9 cellular contexts compared by ENCODE assay signal in the genomic region with DNA sequence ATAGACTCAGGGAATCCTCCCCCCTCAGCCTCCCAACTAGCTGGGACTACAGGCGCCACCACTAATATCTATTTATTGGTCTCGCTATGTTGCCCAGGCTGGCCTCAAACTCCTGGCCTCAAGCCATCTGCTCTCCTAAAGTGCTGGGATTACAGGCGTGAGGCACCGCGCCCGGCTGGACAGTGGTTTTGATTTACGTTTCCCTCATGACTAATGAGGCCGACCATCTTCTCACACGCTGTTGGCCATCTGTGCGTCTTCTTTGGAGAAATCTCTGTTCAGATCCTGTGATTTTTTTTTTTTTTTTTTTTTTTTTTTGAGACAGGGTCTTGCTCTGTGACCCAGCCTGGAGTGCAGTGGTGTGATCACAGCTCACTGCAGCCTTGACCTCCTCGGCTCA. TPM values are rescaled to one million over a fixed set of nuclear protein-coding genes. Genes with fewer than 3 reads are reported as not detected.
DNase-seq lines count a peak whose midpoint lies in the region; ATAC-seq and TF ChIP-seq lines count a peak whose summit lies in the region.
"Not testable (repeated sequence)": the region's sequence is repeated elsewhere in the genome, so short reads cannot be mapped to it uniquely, and the experiment has no call there.
"Had no signal": no experiment of that assay in that cellular context is flagged by ENCODE, and none has a peak within 500 bp of the region (broad histone marks: within the 10 kb centered on the region; RNA-seq: fewer than 3 reads in every experiment).

No MANE protein-coding gene starts in this region.

- peak overlapping the region; percentile 9 for H3K4me3 Mint-ChIP-seq in T-helper 2 cell treated with Interferon-gamma antibody and Interleukin-4, amounts not matched to agents 5 μg/mL and 100 μg/mL, for 36 hours

- TF ChIP-seq EP300 in transverse colon (IDR thresholded peaks at IDR 0.05; ENCODE audit: low read depth), result not testable (repeated sequence)

- peak overlapping the region in 7 of 11 experiments; percentile 54 to 81 (median 68); a peak in 9 of 22 replicates for H3K27ac ChIP-seq in BLaER1 treated with 17β-estradiol and CSF1 and Interleukin-3, amounts not matched to agents 10 nM and 100 nM
- H3K27ac ChIP-seq in HCT116 (ENCODE audit: low read depth, low read length), result peak overlapping the region; percentile 84
- H3K27ac ChIP-seq in fibroblast of lung (ENCODE audit: insufficient read depth, low read length), result not testable (repeated sequence)
- peak overlapping the region; percentile 84 to 92 (median 92) for H3K27ac ChIP-seq in transverse colon

- not testable (repeated sequence) for H3K4me3 ChIP-seq in BLaER1 treated with 17β-estradiol and CSF1 and Interleukin-3, amounts not matched to agents 10 nM and 100 nM; HCT116 (replicated peaks in 1 of 2; ENCODE audit: low read depth in 1 of 2, low read length in 2 of 2); astrocyte of the spinal cord (ENCODE audit: low read depth, low read length); fibroblast of lung (replicated peaks in 1 of 4; ENCODE audit: control extremely low read depth in 1 of 4, insufficient read depth in 1 of 4, low read depth in 3 of 4, low read length in 4 of 4); transverse colon

- H3K4me2 ChIP-seq in BLaER1 treated with 17β-estradiol and CSF1 and Interleukin-3, amounts not matched to agents 10 nM and 100 nM, result peak overlapping the region in 10 of 11 experiments; percentile 64 to 79 (median 71); a peak in 20 of 22 replicates
- H3K4me2 ChIP-seq in HCT116 (ENCODE audit: low read length), result peak overlapping the region; percentile 78
- not testable (repeated sequence) for H3K4me2 ChIP-seq in fibroblast of lung (ENCODE audit: extremely low read depth, insufficient read depth, low read length)

- not testable (repeated sequence) for TF ChIP-seq RAD21 in HCT116 (IDR thresholded peaks at IDR 0.05; ENCODE audit: low read depth)

- not testable (repeated sequence) for H3K36me3 Mint-ChIP-seq in T-helper 2 cell treated with Interferon-gamma antibody and Interleukin-4, amounts not matched to agents 5 μg/mL and 100 μg/mL, for 36 hours (ENCODE audit: low read depth)

- H3K4me1 Mint-ChIP-seq in T-helper 2 cell treated with Interferon-gamma antibody and Interleukin-4, amounts not matched to agents 5 μg/mL and 100 μg/mL, for 36 hours (ENCODE audit: low read depth), result not testable (repeated sequence)

- not testable (repeated sequence) for TF ChIP-seq POLR2A in HCT116 (IDR thresholded peaks at IDR 0.05; ENCODE audit: borderline replicate concordance, extremely low read depth, insufficient read depth, insufficient read length); transverse colon (IDR thresholded peaks at IDR 0.05)

- RAD21 ChIA-PET in HCT116 (lab: Charles Lee; ENCODE audit: low non-redundant PET in 1 of 2, low total read pairs in 2 of 2, uncharacterized antibody in 2 of 2, unreplicated experiment in 2 of 2), result not testable (repeated sequence)

- H3K9me3 ChIP-seq in BLaER1 treated with 17β-estradiol and CSF1 and Interleukin-3, amounts not matched to agents 10 nM and 100 nM (replicated peaks in 1 of 11); HCT116 (ENCODE audit: control insufficient read depth in 1 of 2, insufficient read depth in 1 of 2, low read depth in 1 of 2, low read length in 2 of 2); fibroblast of lung (ENCODE audit: control insufficient read depth, insufficient read depth, low read depth, low read length); transverse colon: not testable (repeated sequence)

- not testable (repeated sequence) for H3K9me3 Mint-ChIP-seq in T-helper 2 cell treated with Interferon-gamma antibody and Interleukin-4, amounts not matched to agents 5 μg/mL and 100 μg/mL, for 36 hours

- peaks cover 33 to 76% (median 50%) of the 10 kb centered on the region in 11 experiments; a peak in 19 of 22 replicates for H4K20me1 ChIP-seq in BLaER1 treated with 17β-estradiol and CSF1 and Interleukin-3, amounts not matched to agents 10 nM and 100 nM
- not testable (repeated sequence) for H4K20me1 ChIP-seq in HCT116 (ENCODE audit: insufficient read depth); fibroblast of lung (ENCODE audit: control insufficient read depth, extremely low read depth, insufficient read depth, low read length)

- H3K79me2 ChIP-seq in HCT116 (ENCODE audit: insufficient read depth, low read length) (peaks cover 27% of the 10 kb centered on the region; the same call in 1 of the 2 replicates), fibroblast of lung (ENCODE audit: control insufficient read depth, insufficient read depth, low read length) (peaks cover 49% of the 10 kb centered on the region)

- H3K27ac Mint-ChIP-seq in T-helper 2 cell treated with Interferon-gamma antibody and Interleukin-4, amounts not matched to agents 5 μg/mL and 100 μg/mL, for 36 hours, result not testable (repeated sequence)

- not testable (repeated sequence) for H3K27me3 ChIP-seq in BLaER1 treated with 17β-estradiol and CSF1 and Interleukin-3, amounts not matched to agents 10 nM and 100 nM; HCT116 (ENCODE audit: insufficient read depth, low read length); fibroblast of lung (ENCODE audit: control insufficient read depth, insufficient read depth, low read length); transverse colon

- intact Hi-C loops in HCT116 (cut with micrococcal nuclease); transverse colon (cut with DNase I; ENCODE audit: low total_unique reads): not testable (repeated sequence)

- peak overlapping the region in 3 of 11 experiments; percentile 64 to 73 (median 65); a peak in 7 of 22 replicates for H3K9ac ChIP-seq in BLaER1 treated with 17β-estradiol and CSF1 and Interleukin-3, amounts not matched to agents 10 nM and 100 nM
- H3K9ac ChIP-seq in HCT116 (ENCODE audit: low read length), result peak overlapping the region; percentile 65; the same call in 1 of the 2 replicates
- H3K9ac ChIP-seq in fibroblast of lung (ENCODE audit: insufficient read depth, low read length), result not testable (repeated sequence)

- in situ Hi-C loops in astrocyte of the spinal cord (cut with HindIII; ENCODE audit: low sequenced_read_pairs), result not testable (repeated sequence)
- in situ Hi-C loops in transverse colon (cut with MboI; ENCODE audit: low pct_ligation_motif_present in 1 of 4, low pct_unique_long_range_greater_than_20kb in 1 of 4, low sequenced_read_pairs in 3 of 4), result loop anchor here in 1 of 4 donors (25.0 kb wide), 1 partner anchor 117 kb away; a partner anchor contains a TSS

- BruUV-seq in HCT116 (replicated peaks; lab: Mats Ljungman, UMichigan), result not testable (repeated sequence)

- H3K36me3 ChIP-seq in BLaER1 treated with 17β-estradiol and CSF1 and Interleukin-3, amounts not matched to agents 10 nM and 100 nM; HCT116 (ENCODE audit: control insufficient read depth in 1 of 2, insufficient read depth in 2 of 2, low read length in 2 of 2); fibroblast of lung (ENCODE audit: control insufficient read depth, insufficient read depth, low read length); transverse colon: not testable (repeated sequence)

- ATAC-seq in HCT116, result peak; percentile 20

- DNase-seq in HCT116 (ENCODE audit: low read depth, low spot score); T-helper 2 cell treated with Interferon-gamma antibody and Interleukin-4, amounts not matched to agents 5 μg/mL and 100 μg/mL, for 36 hours (ENCODE audit: low spot score); transverse colon: not testable (repeated sequence)
- DNase-seq in NCI-H82 treated with DMSO at 0.1 percent for 48 hours (lab: John Stamatoyannopoulos, UW; ENCODE audit: unreplicated experiment), result peak; percentile 27
- DNase-seq in astrocyte of the spinal cord (ENCODE audit: low read depth, low spot score), result peak; percentile 52
- DNase-seq in fibroblast of lung (ENCODE audit: low read depth in 2 of 2), result peak; percentile 49 to 67
- peak; percentile 53 for DNase-seq in myocyte (ENCODE audit: low read depth)

- H3K4me1 ChIP-seq in BLaER1 treated with 17β-estradiol and CSF1 and Interleukin-3, amounts not matched to agents 10 nM and 100 nM, result peaks cover 57 to 65% (median 63%) of the 10 kb centered on the region in 10 experiments
- peaks cover 11 to 29% of the 10 kb centered on the region in 2 experiments for H3K4me1 ChIP-seq in HCT116 (ENCODE audit: control insufficient read depth in 1 of 2, insufficient read depth in 2 of 2, low read length in 2 of 2)
- H3K4me1 ChIP-seq in fibroblast of lung (ENCODE audit: control insufficient read depth, extremely low read depth, insufficient read depth, low read length), result peaks cover 22% of the 10 kb centered on the region
- H3K4me1 ChIP-seq in transverse colon, result peaks cover 24 to 69% (median 42%) of the 10 kb centered on the region in 4 donors

- CTCF ChIA-PET in HCT116 (lab: Charles Lee), result not testable (repeated sequence)

- WGBS in transverse colon (ENCODE audit: low coverage in 1 of 2), 2 donors, result 41 to 80% methylated on average over 2 to 9 of the region's 11 CpGs

- not testable (repeated sequence) for H2AFZ ChIP-seq in HCT116 (ENCODE audit: low read depth, low read length, poor library complexity, severe bottlenecking); fibroblast of lung (ENCODE audit: low read length)

- POLR2A ChIA-PET in HCT116 (lab: Charles Lee), result not testable (repeated sequence)

- not testable (repeated sequence) for TF ChIP-seq CTCF in HCT116 (IDR thresholded peaks at IDR 0.05 in 2 of 3, conservative IDR thresholded peaks at IDR 0.05 in 1 of 3; ENCODE audit: borderline replicate concordance in 1 of 3, insufficient read depth in 1 of 3, low read depth in 2 of 3, low read length in 2 of 3); astrocyte of the spinal cord (IDR thresholded peaks at IDR 0.05; ENCODE audit: low read depth, low read length); fibroblast of lung (conservative IDR thresholded peaks at IDR 0.05 in 1 of 2, IDR thresholded peaks at IDR 0.05 in 1 of 2; ENCODE audit: low read depth in 1 of 2, low read length in 2 of 2); transverse colon (IDR thresholded peaks at IDR 0.05)

- not testable (repeated sequence) for H3K9me2 ChIP-seq in HCT116 (ENCODE audit: insufficient read depth)

- not testable (repeated sequence) for H3K27me3 Mint-ChIP-seq in T-helper 2 cell treated with Interferon-gamma antibody and Interleukin-4, amounts not matched to agents 5 μg/mL and 100 μg/mL, for 36 hours (ENCODE audit: low read depth)

RNA-seq across cellular contexts. Expression of a gene that starts 6.4 kb away (rescaled TPM):
- total RNA-seq in HCT116 (2021; ENCODE audit: unreplicated experiment) (137 TPM), fibroblast of lung (120 and 199 TPM in 2 replicates), myocyte (180 and 198 TPM in 2 replicates), transverse colon (1,000 to 10,000 TPM in 1 of 4 donors, 100 to 1,000 TPM in 3; 131 to 1,015 (median 289) TPM)
- 109 and 142 TPM in 2 replicates for polyA plus RNA-seq in HCT116 (2012)
- 15.2 and 16.3 TPM in 2 replicates for polyA plus RNA-seq in fibroblast of lung
- polyA plus RNA-seq in fibroblast of lung (2012), result 42.7 and 46.9 TPM in 2 replicates
- 31.7 and 46.0 TPM in 2 replicates for polyA minus RNA-seq in fibroblast of lung (ENCODE audit: low replicate concordance)
- 142 TPM for polyA plus RNA-seq in myocyte (2012)

RNA-seq across cellular contexts. Expression of a gene that starts 19.2 kb away (rescaled TPM):
- 44.9 TPM for total RNA-seq in HCT116 (2021; ENCODE audit: unreplicated experiment)
- 43.9 and 46.7 TPM in 2 replicates for polyA plus RNA-seq in HCT116 (2012)
- total RNA-seq in fibroblast of lung, result 0.51 and 2.0 TPM in 2 replicates
- 0.43 and 1.3 TPM in 2 replicates for polyA plus RNA-seq in fibroblast of lung
- polyA plus RNA-seq in fibroblast of lung (2012), result 0.65 and 2.1 TPM in 2 replicates
- 0.94 and 8.3 TPM in 2 replicates for polyA minus RNA-seq in fibroblast of lung (ENCODE audit: low replicate concordance)
- 0.91 and 1.9 TPM in 2 replicates for total RNA-seq in myocyte
- 1.6 TPM for polyA plus RNA-seq in myocyte (2012)
- total RNA-seq in transverse colon, result 10 to 100 TPM in 3 of 4 donors, 1 to 10 TPM in 1; 8.3 to 28.4 (median 14.2) TPM
- total RNA-seq: CD8-positive, alpha-beta T cell had no signal

RNA-seq across cellular contexts. Expression of a gene that starts 26.3 kb away (rescaled TPM):
- total RNA-seq in HCT116 (2021; ENCODE audit: unreplicated experiment) (160 TPM), fibroblast of lung (52.1 and 60.3 TPM in 2 replicates), myocyte (95.8 and 120 TPM in 2 replicates), transverse colon (10 to 100 TPM; 43.4 to 80.4 (median 63.0) TPM)
- polyA plus RNA-seq in HCT116 (2012), result 125 and 134 TPM in 2 replicates
- polyA plus RNA-seq in fibroblast of lung, result 38.7 and 44.4 TPM in 2 replicates
- polyA plus RNA-seq in fibroblast of lung (2012), result 77.9 and 87.1 TPM in 2 replicates
- polyA minus RNA-seq in fibroblast of lung (ENCODE audit: low replicate concordance), result 135 and 152 TPM in 2 replicates
- 120 TPM for polyA plus RNA-seq in myocyte (2012)
